In genomic region chr17:67200727-67201301, GRCh38 we compare ENCODE assay signal across 12 cellular contexts. TPM values are rescaled to one million over a fixed set of nuclear protein-coding genes. Genes with fewer than 3 reads are reported as not detected.
DNase-seq lines count a peak whose midpoint lies in the region; ATAC-seq lines count a peak whose summit lies in the region.
"Had no signal": no experiment of that assay in that cellular context is flagged by ENCODE, and none has a peak within 500 bp of the region (broad histone marks: within the 10 kb centered on the region; RNA-seq: fewer than 3 reads in every experiment).

No MANE protein-coding gene starts in this region.

- in situ Hi-C loops in GM23248 (cut with MboI), result no loop called here

- no peak overlapping the region for H3K27ac ChIP-seq in GM23248
- H3K27ac ChIP-seq: SK-N-MC had no signal

- H3K27me3 ChIP-seq in GM23248 (replicated peaks; ENCODE audit: insufficient read depth), result no peaks in the 10 kb centered on the region

- H3K9me3 ChIP-seq in GM23248 (ENCODE audit: low read depth), result no peaks in the 10 kb centered on the region
- no peaks in the 10 kb centered on the region for H3K9me3 ChIP-seq in T-helper 17 cell (ENCODE audit: control insufficient read depth, low read length, poor library complexity, severe bottlenecking)

- ATAC-seq in T-helper 17 cell, result no peak
- peak; percentile 44 for ATAC-seq in left colon
- ATAC-seq in HG03457 (IDR thresholded peaks at IDR 0.05; ENCODE audit: unreplicated experiment), result no peak
- no peak for ATAC-seq in GM21737 (IDR thresholded peaks at IDR 0.05; ENCODE audit: unreplicated experiment)
- ATAC-seq: activated naive CD4-positive, alpha-beta T cell treated with anti-CD3 and anti-CD28 coated beads, Interleukin-2, amount 50 U/mL, for 72 hours had no signal

- no peak overlapping the region for H2AFZ ChIP-seq in GM23248

- H3K9ac ChIP-seq in GM23248, result no peak overlapping the region

- WGBS in GM23248 (ENCODE audit: low coverage in 1 of 2, low lambda C conversion rate in 2 of 2, missing lambda C conversion rate in 2 of 2), 2 experiments, result 91 to 93% methylated on average over 4 of the region's 4 CpGs

- no peaks in the 10 kb centered on the region for H3K27me3 Mint-ChIP-seq in T-helper 17 cell

- no peaks in the 10 kb centered on the region for H4K20me1 ChIP-seq in GM23248 (ENCODE audit: insufficient read depth)

- peaks cover 7% of the 10 kb centered on the region for H3K36me3 Mint-ChIP-seq in T-helper 17 cell (ENCODE audit: low read depth)

- no peaks in the 10 kb centered on the region for H3F3A ChIP-seq in GM23248 (ENCODE audit: insufficient read depth)

- peak; percentile 42 for DNase-seq in AG20443 (ENCODE audit: low spot score)
- DNase-seq in GM23248, result peak; percentile 32
- no peak for DNase-seq in T-helper 17 cell
- no peak for DNase-seq in left colon
- DNase-seq in glomerular visceral epithelial cell (ENCODE audit: extremely low spot score), result no peak
- DNase-seq in NCI-H2029 (lab: John Stamatoyannopoulos, UW), result no peak
- DNase-seq: immature natural killer cell; stimulated activated CD4-positive, alpha-beta T cell treated with anti-CD3 and anti-CD28 coated beads, Interleukin-2, amount 100 ng/mL, for 24 hours had no signal

- peaks cover 45% of the 10 kb centered on the region for H3K36me3 ChIP-seq in GM23248 (ENCODE audit: low read depth)

- H3K4me1 ChIP-seq in GM23248 (ENCODE audit: insufficient read depth), result no peaks in the 10 kb centered on the region

- H3K27ac Mint-ChIP-seq in T-helper 17 cell, result peak overlapping the region; percentile 71
- H3K27ac Mint-ChIP-seq: activated naive CD4-positive, alpha-beta T cell treated with anti-CD3 and anti-CD28 coated beads, Interleukin-2, amount 50 U/mL, for 72 hours had no signal

- peaks cover 10% of the 10 kb centered on the region for H3K4me1 Mint-ChIP-seq in T-helper 17 cell

- no peak overlapping the region for H3K4me3 Mint-ChIP-seq in T-helper 17 cell
- H3K4me3 Mint-ChIP-seq: immature natural killer cell had no signal

- H3K9me2 ChIP-seq in GM23248 (ENCODE audit: insufficient read depth), result no peaks in the 10 kb centered on the region

- no peak overlapping the region for H3K4me3 ChIP-seq in GM23248
- H3K4me3 ChIP-seq: SK-N-MC had no signal

- no peak overlapping the region for H3K4me2 ChIP-seq in GM23248 (ENCODE audit: unreplicated experiment)

- peaks cover 39% of the 10 kb centered on the region for H3K79me2 ChIP-seq in GM23248 (ENCODE audit: insufficient read depth)

- intact Hi-C loops in left colon (cut with DNase I, micrococcal nuclease), result no loop called here

RNA-seq across cellular contexts. Expression of gene HELZ, which starts 44.2 kb away (rescaled TPM):
- total RNA-seq in GM23248 (2014; rRNA removed; shearing (Covaris generic)), result 23.9 and 31.0 TPM in 2 replicates
- 23.2 and 25.4 TPM in 2 replicates for polyA plus RNA-seq in GM23248 (2016; fragmentation: Nextera tagmentation; extraction: Ambion mirVana)
- total RNA-seq in T-helper 17 cell (100 to 1,000 TPM; 124 to 164 TPM), left colon (10 to 100 TPM; 43.7 to 51.5 TPM)

Comparison
In these comparisons a context has a peak if more than half of its experiments do, and no peak if none do; other contexts are left out.
1. DNase-seq: peak in AG20443 (single experiment) and GM23248 (single experiment); none in T-helper 17 cell (0 of 3), left colon (0 of 2), glomerular visceral epithelial cell (single experiment) and NCI-H2029 (single experiment).